ENCODE assay signal across 8 cellular contexts in genomic region chr6:32666420-32667300, GRCh38. TPM values are rescaled to one million over a fixed set of nuclear protein-coding genes. Genes with fewer than 3 reads are reported as not detected.
DNase-seq lines count a peak whose midpoint lies in the region; ATAC-seq and TF ChIP-seq lines count a peak whose summit lies in the region.

Gene HLA-DQB1, minus strand, starts transcription at chr6:32666657. Its CDS starts 50 bp downstream, at chr6:32666607.

- peak; percentile 83 for DNase-seq in GM12864 (ENCODE audit: low read depth)
- DNase-seq in Kasumi-1 (lab: John Stamatoyannopoulos, UW) = peak; percentile 1 to 20
- peak; percentile 73 for DNase-seq in activated CD4-positive, alpha-beta memory T cell treated with anti-CD3 and anti-CD28 coated beads for 36 hours
- peak; percentile 70 for DNase-seq in epithelial cell of esophagus (ENCODE audit: low read depth)
- DNase-seq in naive thymus-derived CD8-positive, alpha-beta T cell = peak in 8 of 10 donors; percentile 52 to 71 (median 63)
- no peak for DNase-seq in COLO668 (lab: John Stamatoyannopoulos, UW; ENCODE audit: unreplicated experiment)
- no peak for DNase-seq in NCI-H510A treated with DMSO at 0.1 percent for 48 hours (lab: John Stamatoyannopoulos, UW)

- H3K9me3 Mint-ChIP-seq in activated CD4-positive, alpha-beta memory T cell treated with anti-CD3 and anti-CD28 coated beads for 36 hours = peaks cover under 1% of the 10 kb centered on the region
- H3K9me3 Mint-ChIP-seq in naive thymus-derived CD8-positive, alpha-beta T cell = peaks cover 0 to 3% (median 0%) of the 10 kb centered on the region in 9 donors

- peak within 1 kb of the TSS; percentile 78 for H3K4me3 Mint-ChIP-seq in activated CD4-positive, alpha-beta memory T cell treated with anti-CD3 and anti-CD28 coated beads for 36 hours
- peak within 1 kb of the TSS; percentile 72 to 89 (median 85) for H3K4me3 Mint-ChIP-seq in naive thymus-derived CD8-positive, alpha-beta T cell

- ATAC-seq in GM21528 (IDR thresholded peaks at IDR 0.05; ENCODE audit: low FRiP score, unreplicated experiment) = peak; percentile 55
- ATAC-seq in naive thymus-derived CD8-positive, alpha-beta T cell = peak; percentile 73 to 78

- POLR2A ChIA-PET in activated CD4-positive, alpha-beta memory T cell treated with anti-CD3 and anti-CD28 coated beads for 36 hours (lab: Charles Lee) = no interaction called here
- POLR2A ChIA-PET in naive thymus-derived CD8-positive, alpha-beta T cell (lab: Charles Lee) = interaction anchor here (1.0 to 1.5 kb wide), 2 partner anchors 23 to 24 kb away, joined by 3 read pairs; no protein-coding TSS in a partner anchor

- intact Hi-C loops in activated CD4-positive, alpha-beta memory T cell treated with anti-CD3 and anti-CD28 coated beads for 36 hours (cut with micrococcal nuclease) = no loop called here

- H3K36me3 Mint-ChIP-seq in activated CD4-positive, alpha-beta memory T cell treated with anti-CD3 and anti-CD28 coated beads for 36 hours = no peaks in the 10 kb centered on the region
- H3K36me3 Mint-ChIP-seq in naive thymus-derived CD8-positive, alpha-beta T cell = peaks cover 0 to under 1% (median under 1%) of the 10 kb centered on the region in 3 donors

- TF ChIP-seq CTCF in GM12864 (IDR thresholded peaks at IDR 0.05; ENCODE audit: low read depth, low read length, missing control alignments) (no peak), epithelial cell of esophagus (IDR thresholded peaks at IDR 0.05; ENCODE audit: insufficient read depth, low read depth, low read length, missing control alignments) (no peak)

- CTCF ChIA-PET in activated CD4-positive, alpha-beta memory T cell treated with anti-CD3 and anti-CD28 coated beads for 36 hours (lab: Charles Lee) = interaction anchor here (0.6 to 1.1 kb wide), 3 partner anchors 44 to 421 kb away, joined by 3 to 4 read pairs (median 3); no protein-coding TSS in a partner anchor

- H3K4me1 Mint-ChIP-seq in activated CD4-positive, alpha-beta memory T cell treated with anti-CD3 and anti-CD28 coated beads for 36 hours (ENCODE audit: low read depth) = peaks cover 45% of the 10 kb centered on the region
- H3K4me1 Mint-ChIP-seq in naive thymus-derived CD8-positive, alpha-beta T cell = peaks cover 24 to 74% (median 33%) of the 10 kb centered on the region in 4 donors

- peaks cover 24% of the 10 kb centered on the region for H3K27me3 Mint-ChIP-seq in activated CD4-positive, alpha-beta memory T cell treated with anti-CD3 and anti-CD28 coated beads for 36 hours
- H3K27me3 Mint-ChIP-seq in naive thymus-derived CD8-positive, alpha-beta T cell = peaks cover 5 to 31% (median 21%) of the 10 kb centered on the region in 5 donors

- peak within 1 kb of the TSS; percentile 38 for H3K27ac Mint-ChIP-seq in activated CD4-positive, alpha-beta memory T cell treated with anti-CD3 and anti-CD28 coated beads for 36 hours
- peak within 1 kb of the TSS; percentile 13 to 88 (median 60) for H3K27ac Mint-ChIP-seq in naive thymus-derived CD8-positive, alpha-beta T cell

- H3K4me3 ChIP-seq in GM12864 (ENCODE audit: low read depth, low read length) (peak within 1 kb of the TSS; percentile 75), epithelial cell of esophagus (ENCODE audit: low read length) (peak within 1 kb of the TSS; percentile 31)

RNA-seq across cellular contexts. Expression of gene HLA-DQB1, which starts in this region (rescaled TPM):
- 10 to 100 TPM in 1 of 2 experiments, 1 to 10 TPM in 1; 9.7 to 10.1 TPM for total RNA-seq in activated CD4-positive, alpha-beta memory T cell treated with anti-CD3 and anti-CD28 coated beads for 36 hours
- total RNA-seq in naive thymus-derived CD8-positive, alpha-beta T cell = 10 to 100 TPM; 13.6 to 17.0 TPM
- 10 to 100 TPM in 1 of 3 donors, 1 to 10 TPM in 2; 1.4 to 22.9 (median 5.9) TPM for polyA plus RNA-seq in naive thymus-derived CD8-positive, alpha-beta T cell

Comparison
In these comparisons a context has a peak if more than half of its experiments do, and no peak if none do; other contexts are left out.
1. DNase-seq: peak in GM12864 (single experiment), Kasumi-1 (2 of 2), activated CD4-positive, alpha-beta memory T cell treated with anti-CD3 and anti-CD28 coated beads for 36 hours (single experiment), epithelial cell of esophagus (single experiment) and naive thymus-derived CD8-positive, alpha-beta T cell (8 of 10); none in COLO668 (single experiment) and NCI-H510A treated with DMSO at 0.1 percent for 48 hours (single experiment).